22 cellular contexts compared by ENCODE assay signal in genomic region chr3:115644391-115644790, GRCh38. TPM values are rescaled to one million over a fixed set of nuclear protein-coding genes. Genes with fewer than 3 reads are reported as not detected.
"Had no signal": no experiment of that assay in that cellular context is flagged by ENCODE, and none has a peak within 500 bp of the region (broad histone marks: within the 10 kb centered on the region; RNA-seq: fewer than 3 reads in every experiment).

No MANE protein-coding gene starts in this region.

- H3K36me3 ChIP-seq: esophagus squamous epithelium, lower lobe of right lung, sigmoid colon, thoracic aorta, upper lobe of right lung had no signal

- H3K79me2 ChIP-seq: hepatocyte had no signal

- H3K27ac Mint-ChIP-seq: activated naive CD4-positive, alpha-beta T cell treated with anti-CD3 and anti-CD28 coated beads, Interleukin-2, amount 10 ng/mL, durations not matched to agents 7 days and 5 days; effector memory CD8-positive, alpha-beta T cell; nephron; stimulated activated naive B cell treated with anti-CD40 and anti-IgM and Interleukin-4, amounts not matched to agents 10 μg/mL and 1 μg/mL and 100 μg/mL, for 72 hours had no signal

- H3K4me2 ChIP-seq: hepatocyte had no signal

- H3K9me3 ChIP-seq: esophagus squamous epithelium, lower lobe of right lung, sigmoid colon, thoracic aorta, upper lobe of right lung had no signal

- H2AFZ ChIP-seq: hepatocyte had no signal

- H3K27ac ChIP-seq: esophagus squamous epithelium, foreskin keratinocyte, hepatocyte, lower lobe of right lung, sigmoid colon, thoracic aorta, upper lobe of right lung, VCaP had no signal

- H3K4me1 Mint-ChIP-seq: activated naive CD4-positive, alpha-beta T cell treated with anti-CD3 and anti-CD28 coated beads, Interleukin-2, amount 10 ng/mL, durations not matched to agents 7 days and 5 days; nephron; stimulated activated naive B cell treated with anti-CD40 and anti-IgM and Interleukin-4, amounts not matched to agents 10 μg/mL and 1 μg/mL and 100 μg/mL, for 72 hours had no signal

- H3K4me3 Mint-ChIP-seq: activated naive CD4-positive, alpha-beta T cell treated with anti-CD3 and anti-CD28 coated beads, Interleukin-2, amount 10 ng/mL, durations not matched to agents 7 days and 5 days; activated T-cell treated with anti-CD3 and anti-CD28 coated beads, Interleukin-2, amount 50 U/mL, for 4 hours; effector memory CD8-positive, alpha-beta T cell; nephron; stimulated activated naive B cell treated with anti-CD40 and anti-IgM and Interleukin-4, amounts not matched to agents 10 μg/mL and 1 μg/mL and 100 μg/mL, for 72 hours had no signal

- H3K4me3 ChIP-seq: esophagus squamous epithelium, hepatocyte, lower lobe of right lung, sigmoid colon, thoracic aorta, upper lobe of right lung had no signal

- H3K9me3 Mint-ChIP-seq: activated naive CD4-positive, alpha-beta T cell treated with anti-CD3 and anti-CD28 coated beads, Interleukin-2, amount 10 ng/mL, durations not matched to agents 7 days and 5 days; activated T-cell treated with anti-CD3 and anti-CD28 coated beads, Interleukin-2, amount 50 U/mL, for 4 hours; effector memory CD8-positive, alpha-beta T cell; nephron; stimulated activated naive B cell treated with anti-CD40 and anti-IgM and Interleukin-4, amounts not matched to agents 10 μg/mL and 1 μg/mL and 100 μg/mL, for 72 hours had no signal

- H3K36me3 Mint-ChIP-seq: activated naive CD4-positive, alpha-beta T cell treated with anti-CD3 and anti-CD28 coated beads, Interleukin-2, amount 10 ng/mL, durations not matched to agents 7 days and 5 days; stimulated activated naive B cell treated with anti-CD40 and anti-IgM and Interleukin-4, amounts not matched to agents 10 μg/mL and 1 μg/mL and 100 μg/mL, for 72 hours had no signal

- H3K4me1 ChIP-seq: foreskin keratinocyte, lower lobe of right lung, upper lobe of right lung had no signal

- H3K27me3 ChIP-seq: esophagus squamous epithelium, hepatocyte, sigmoid colon, upper lobe of right lung had no signal

- DNase-seq: activated CD4-positive, alpha-beta T cell treated with anti-CD3 and anti-CD28 coated beads, Interleukin-2, amount 50 U/mL, for 1 hour; activated CD4-positive, CD25-positive, alpha-beta regulatory T cell treated with anti-CD3 and anti-CD28 coated beads, Interleukin-2, amount 50 U/mL, for 72 hours; activated CD8-positive, alpha-beta memory T cell treated with anti-CD3 and anti-CD28 coated beads, Interleukin-2, amount 50 U/mL, for 4 hours; activated effector memory CD4-positive, alpha-beta T cell treated with Interleukin-2 at 50 U/mL for 16 hours; activated naive CD4-positive, alpha-beta T cell treated with anti-CD3 and anti-CD28 coated beads, Interleukin-2, amount 10 ng/mL, durations not matched to agents 7 days and 5 days; activated T-cell treated with anti-CD3 and anti-CD28 coated beads, Interleukin-2, amount 50 U/mL, for 4 hours; effector memory CD8-positive, alpha-beta T cell; esophagus squamous epithelium; foreskin keratinocyte; left colon; lower lobe of right lung; posterior cingulate gyrus; sigmoid colon; stimulated activated naive B cell treated with anti-CD40 and anti-IgM and Interleukin-4, amounts not matched to agents 10 μg/mL and 1 μg/mL and 100 μg/mL, for 72 hours; T-helper 2 cell; upper lobe of right lung had no signal

RNA-seq across cellular contexts. Expression of gene GAP43, which starts 21.1 kb away (rescaled TPM):
- total RNA-seq: activated T-cell treated with anti-CD3 and anti-CD28 coated beads, Interleukin-2, amount 50 U/mL, for 4 hours; dermis microvascular lymphatic vessel endothelial cell; foreskin keratinocyte; lower lobe of right lung; renal cortical epithelial cell; upper lobe of right lung had no signal
- polyA plus RNA-seq: foreskin keratinocyte had no signal
